Comparison of ENCODE assay signal across 11 cellular contexts in the genomic region with DNA sequence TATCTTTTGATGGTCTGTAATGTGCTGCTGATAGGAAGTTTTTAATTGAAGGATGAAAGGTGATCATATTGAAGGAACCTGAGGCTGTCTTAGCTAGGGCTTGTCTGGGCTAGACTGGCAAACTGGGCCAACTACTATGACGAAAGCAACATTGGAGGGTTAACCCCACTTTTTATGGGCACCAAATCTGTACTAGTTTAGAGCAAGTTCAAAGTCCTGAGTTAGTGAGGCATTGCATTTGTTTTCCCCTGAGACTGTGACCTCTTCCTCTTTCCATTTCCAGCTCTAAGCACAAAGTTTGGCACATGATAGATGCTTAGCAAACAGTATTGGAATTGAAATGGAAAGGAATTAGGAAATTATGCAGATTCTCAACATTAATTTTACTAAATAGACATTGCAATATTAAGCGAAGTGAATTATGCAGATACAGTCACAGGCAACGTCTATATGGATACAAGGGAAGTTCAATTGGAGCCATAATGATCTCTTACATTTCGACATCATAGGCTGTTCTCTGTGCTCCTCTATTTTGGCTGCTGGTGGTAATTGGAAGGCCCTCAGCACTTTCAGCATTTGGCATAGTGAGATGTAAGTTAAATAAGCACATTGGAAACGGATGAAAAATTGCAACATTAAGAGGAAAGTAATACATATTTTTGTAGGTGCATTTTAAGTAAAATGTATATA. TPM values are rescaled to one million over a fixed set of nuclear protein-coding genes. Genes with fewer than 3 reads are reported as not detected.
DNase-seq lines count a peak whose midpoint lies in the region; ATAC-seq and TF ChIP-seq lines count a peak whose summit lies in the region.
"Had no signal": no experiment of that assay in that cellular context is flagged by ENCODE, and none has a peak within 500 bp of the region (broad histone marks: within the 10 kb centered on the region; RNA-seq: fewer than 3 reads in every experiment).

No MANE protein-coding gene starts in this region.

- H3K27me3 ChIP-seq in SJCRH30 (no peaks in the 10 kb centered on the region), parathyroid adenoma (ENCODE audit: control insufficient read depth, insufficient read depth, low read length) (no peaks in the 10 kb centered on the region)
- H3K27me3 ChIP-seq: upper lobe of left lung had no signal

- peak overlapping the region; percentile 17 for H3K4me2 ChIP-seq in parathyroid adenoma (ENCODE audit: low read length)

- H3K79me2 ChIP-seq in parathyroid adenoma = peaks cover 8% of the 10 kb centered on the region

- no peaks in the 10 kb centered on the region for H3K36me3 Mint-ChIP-seq in immature natural killer cell

- H3K9me3 ChIP-seq in SJCRH30 (replicated peaks) = no peaks in the 10 kb centered on the region
- no peaks in the 10 kb centered on the region for H3K9me3 ChIP-seq in parathyroid adenoma (ENCODE audit: control insufficient read depth, low read length)
- H3K9me3 ChIP-seq: upper lobe of left lung had no signal

- no peak overlapping the region for H3K27ac Mint-ChIP-seq in immature natural killer cell
- H3K27ac Mint-ChIP-seq: T-helper 1 cell treated with Interleukin-12 subunit alpha and Interleukin-12 subunit beta and Interleukin-4 antibody, amounts not matched to agents 30 μg/mL and 1 μg/mL, for 36 hours had no signal

- no peak overlapping the region for H3K4me3 ChIP-seq in SJCRH30
- H3K4me3 ChIP-seq in parathyroid adenoma (ENCODE audit: low read depth, low read length) = no peak overlapping the region
- H3K4me3 ChIP-seq: upper lobe of left lung had no signal

- H3K4me3 Mint-ChIP-seq in immature natural killer cell = no peak overlapping the region
- H3K4me3 Mint-ChIP-seq: T-helper 1 cell treated with Interleukin-12 subunit alpha and Interleukin-12 subunit beta and Interleukin-4 antibody, amounts not matched to agents 30 μg/mL and 1 μg/mL, for 36 hours had no signal

- no peaks in the 10 kb centered on the region for H3K9me3 Mint-ChIP-seq in immature natural killer cell
- H3K9me3 Mint-ChIP-seq: T-helper 1 cell treated with Interleukin-12 subunit alpha and Interleukin-12 subunit beta and Interleukin-4 antibody, amounts not matched to agents 30 μg/mL and 1 μg/mL, for 36 hours had no signal

- H2AFZ ChIP-seq in parathyroid adenoma = no peak overlapping the region

- DNase-seq in SJCRH30 = peak in 1 of 2 experiments; percentile 31
- DNase-seq in activated CD4-positive, alpha-beta T cell treated with anti-CD3 and anti-CD28 coated beads for 1 hour = no peak
- no peak for DNase-seq in iPS-NIHi7 (ENCODE audit: extremely low spot score)
- DNase-seq in immature natural killer cell = no peak
- DNase-seq: amygdala had no signal

- H3K36me3 ChIP-seq in SJCRH30 = no peaks in the 10 kb centered on the region
- H3K36me3 ChIP-seq in parathyroid adenoma (ENCODE audit: control insufficient read depth, insufficient read depth, low read length) = no peaks in the 10 kb centered on the region
- H3K36me3 ChIP-seq: upper lobe of left lung had no signal

- H3K4me1 ChIP-seq in SJCRH30 (peaks cover 47% of the 10 kb centered on the region), parathyroid adenoma (peaks cover 32% of the 10 kb centered on the region)

- no peak for TF ChIP-seq CTCF in parathyroid adenoma (IDR thresholded peaks at IDR 0.05)

- peak overlapping the region; percentile 66 for H3K27ac ChIP-seq in SJCRH30
- H3K27ac ChIP-seq in parathyroid adenoma = peak overlapping the region; percentile 75
- H3K27ac ChIP-seq: upper lobe of left lung had no signal

- peaks cover 0 to 2% (median 0%) of the 10 kb centered on the region in 3 donors for H3K27me3 Mint-ChIP-seq in immature natural killer cell (ENCODE audit: low read depth in 3 of 3)

- peaks cover 12 to 17% of the 10 kb centered on the region in 2 donors for H3K4me1 Mint-ChIP-seq in immature natural killer cell

- ATAC-seq in GM19023 (IDR thresholded peaks at IDR 0.05; ENCODE audit: unreplicated experiment) (peak; percentile 79), HG03064 (IDR thresholded peaks at IDR 0.05; ENCODE audit: low read depth, unreplicated experiment) (peak; percentile 77), SK-N-SH treated with all-trans-retinoic acid at 6 μM for 48 hours (no peak)

- no peak overlapping the region for H3K9ac ChIP-seq in parathyroid adenoma

TF ChIP-seq in SK-N-SH treated with all-trans-retinoic acid at 6 μM for 48 hours, 23 proteins besides CTCF, POLR2A, EP300 and RAD21:
- TF ChIP-seq ZC3H10 (CRISPR knock-in tag; IDR thresholded peaks at IDR 0.05) (no peak), BACH2 (CRISPR knock-in tag; IDR thresholded peaks at IDR 0.05; ENCODE audit: borderline replicate concordance) (no peak), ZNF565 (CRISPR knock-in tag; conservative IDR thresholded peaks at IDR 0.05; ENCODE audit: low read depth) (no peak), ZNF8 (CRISPR knock-in tag; IDR thresholded peaks at IDR 0.05) (no peak), OSR1 (CRISPR knock-in tag; IDR thresholded peaks at IDR 0.05) (no peak), TOX (CRISPR knock-in tag; IDR thresholded peaks at IDR 0.05; ENCODE audit: borderline replicate concordance) (no peak), PPARA (CRISPR knock-in tag; IDR thresholded peaks at IDR 0.05; ENCODE audit: borderline replicate concordance) (no peak)

RNA-seq across cellular contexts. Expression of a gene that starts 22.2 kb away (rescaled TPM):
- total RNA-seq in SJCRH30 (2014; rRNA removed; shearing (Covaris generic)) = 28.1 and 29.4 TPM in 2 replicates
- 1 to 10 TPM; 2.9 to 7.5 (median 6.9) TPM for polyA plus RNA-seq in immature natural killer cell

RNA-seq across cellular contexts. Expression of a gene that starts 22.8 kb away (rescaled TPM):
- 19.7 and 23.7 TPM in 2 replicates for total RNA-seq in SJCRH30 (2014; rRNA removed; shearing (Covaris generic))
- 10 to 100 TPM; 14.9 to 26.4 (median 20.9) TPM for polyA plus RNA-seq in immature natural killer cell
